1 cellular context compared by ENCODE assay signal in genomic region chr5:125657936-125658335, GRCh38.
TF ChIP-seq lines count a peak whose summit lies in the region.

No MANE protein-coding gene starts in this region.

TF ChIP-seq in HEK293, 187 proteins besides CTCF, POLR2A, EP300 and RAD21 (continued from another document and continues in another):
- TF ChIP-seq ZNF704 (tag by site-specific recombination; IDR thresholded peaks at IDR 0.05) = no peak
- TF ChIP-seq ZNF133 (tag by site-specific recombination; IDR thresholded peaks at IDR 0.05) = no peak
- no peak; the same call in 1 of the 2 replicates for TF ChIP-seq GLIS1 (tag by site-specific recombination; IDR thresholded peaks at IDR 0.05)
- TF ChIP-seq ZNF623 (tag by site-specific recombination; IDR thresholded peaks at IDR 0.05) = no peak
- TF ChIP-seq ZSCAN4 (tag by site-specific recombination; IDR thresholded peaks at IDR 0.05) = peak; percentile 33; the same call in 1 of the 2 replicates
- TF ChIP-seq ZNF596 (tag by site-specific recombination; IDR thresholded peaks at IDR 0.05) = peak; percentile 32; the same call in 1 of the 2 replicates
- no peak for TF ChIP-seq ZNF473 (tag by site-specific recombination; IDR thresholded peaks at IDR 0.05)
- no peak for TF ChIP-seq ZNF433 (tag by site-specific recombination; IDR thresholded peaks at IDR 0.05; ENCODE audit: low read depth)
- TF ChIP-seq ZNF391 (tag by site-specific recombination; IDR thresholded peaks at IDR 0.05; ENCODE audit: borderline replicate concordance, low read depth) = no peak
- TF ChIP-seq KLF7 (tag by site-specific recombination; IDR thresholded peaks at IDR 0.05; ENCODE audit: borderline replicate concordance) = no peak
- no peak for TF ChIP-seq ZNF830 (tag by site-specific recombination; IDR thresholded peaks at IDR 0.05; ENCODE audit: low read depth)
- TF ChIP-seq ZNF791 (tag by site-specific recombination; IDR thresholded peaks at IDR 0.05) = no peak
- no peak for TF ChIP-seq ZNF140 (tag by site-specific recombination; IDR thresholded peaks at IDR 0.05)
- TF ChIP-seq ZBTB48 (tag by site-specific recombination; IDR thresholded peaks at IDR 0.05) = no peak
- no peak for TF ChIP-seq ZNF248 (tag by site-specific recombination; IDR thresholded peaks at IDR 0.05)
- TF ChIP-seq ZNF747 (tag by site-specific recombination; IDR thresholded peaks at IDR 0.05) = no peak
- TF ChIP-seq ZNF580 (tag by site-specific recombination; IDR thresholded peaks at IDR 0.05) = peak; percentile 48; the same call in 1 of the 2 replicates
- TF ChIP-seq AEBP2 (tag by site-specific recombination; IDR thresholded peaks at IDR 0.05; ENCODE audit: borderline replicate concordance) = no peak
- no peak for TF ChIP-seq ZBTB20 (tag by site-specific recombination; IDR thresholded peaks at IDR 0.05)
- no peak for TF ChIP-seq ZNF645 (tag by site-specific recombination; IDR thresholded peaks at IDR 0.05)
- TF ChIP-seq PATZ1 (tag by site-specific recombination; IDR thresholded peaks at IDR 0.05) = peak; percentile 15; the same call in 1 of the 2 replicates
- TF ChIP-seq ZSCAN18 (tag by site-specific recombination; IDR thresholded peaks at IDR 0.05) = no peak
- peak; percentile 72; the same call in 1 of the 2 replicates for TF ChIP-seq ZNF76 (tag by site-specific recombination; IDR thresholded peaks at IDR 0.05; ENCODE audit: borderline replicate concordance, low read depth)
- TF ChIP-seq ZNF571 (tag by site-specific recombination; IDR thresholded peaks at IDR 0.05) = no peak
- TF ChIP-seq ZNF266 (tag by site-specific recombination; IDR thresholded peaks at IDR 0.05; ENCODE audit: low read depth) = no peak
- no peak; the same call in 1 of the 2 replicates for TF ChIP-seq GLI2 (tag by site-specific recombination; IDR thresholded peaks at IDR 0.05; ENCODE audit: borderline replicate concordance, low read depth)
- TF ChIP-seq MEIS1 (CRISPR knock-in tag; IDR thresholded peaks at IDR 0.05; ENCODE audit: borderline replicate concordance) = no peak
- no peak for TF ChIP-seq ZNF530 (tag by site-specific recombination; IDR thresholded peaks at IDR 0.05; ENCODE audit: low read depth)
- no peak for TF ChIP-seq MZF1 (tag by site-specific recombination; IDR thresholded peaks at IDR 0.05; ENCODE audit: borderline replicate concordance)
- no peak for TF ChIP-seq ZNF341 (tag by site-specific recombination; IDR thresholded peaks at IDR 0.05; ENCODE audit: low read depth)
- TF ChIP-seq ZNF169 (tag by site-specific recombination; IDR thresholded peaks at IDR 0.05) = no peak
- no peak for TF ChIP-seq ZNF692 (tag by site-specific recombination; IDR thresholded peaks at IDR 0.05)
- no peak for TF ChIP-seq ZNF48 (tag by site-specific recombination; IDR thresholded peaks at IDR 0.05)
- no peak for TF ChIP-seq ZSCAN16 (tag by site-specific recombination; IDR thresholded peaks at IDR 0.05)
- no peak for TF ChIP-seq ZNF274 (IDR thresholded peaks at IDR 0.05; ENCODE audit: low read length)
- TF ChIP-seq ZNF274 (tag by site-specific recombination; IDR thresholded peaks at IDR 0.05; ENCODE audit: borderline replicate concordance) = no peak
- TF ChIP-seq ZSCAN30 (tag by site-specific recombination; IDR thresholded peaks at IDR 0.05) = no peak
- no peak for TF ChIP-seq ZNF670 (tag by site-specific recombination; IDR thresholded peaks at IDR 0.05; ENCODE audit: low read depth)
- no peak for TF ChIP-seq ZNF510 (tag by site-specific recombination; IDR thresholded peaks at IDR 0.05; ENCODE audit: insufficient replicate concordance)
- no peak for TF ChIP-seq ZNF112 (tag by site-specific recombination; IDR thresholded peaks at IDR 0.05)
- no peak for TF ChIP-seq ZNF146 (tag by site-specific recombination; IDR thresholded peaks at IDR 0.05)
- no peak for TF ChIP-seq ZNF654 (tag by site-specific recombination; IDR thresholded peaks at IDR 0.05; ENCODE audit: low read depth)
- TF ChIP-seq ZNF335 (tag by site-specific recombination; conservative IDR thresholded peaks at IDR 0.05) = no peak
- peak; percentile 27; the same call in 1 of the 2 replicates for TF ChIP-seq SP7 (tag by site-specific recombination; IDR thresholded peaks at IDR 0.05)
- TF ChIP-seq ZNF701 (tag by site-specific recombination; IDR thresholded peaks at IDR 0.05) = no peak
- no peak for TF ChIP-seq SALL2 (tag by site-specific recombination; IDR thresholded peaks at IDR 0.05; ENCODE audit: borderline replicate concordance)
- no peak for TF ChIP-seq ZBTB8A (tag by site-specific recombination; IDR thresholded peaks at IDR 0.05)
- 0 out of 2 replicates have a peak, but pooled peaks have one; percentile 75 for TF ChIP-seq ZBTB1 (tag by site-specific recombination; IDR thresholded peaks at IDR 0.05)
- no peak for TF ChIP-seq ZNF600 (tag by site-specific recombination; IDR thresholded peaks at IDR 0.05)
- TF ChIP-seq ZNF114 (tag by site-specific recombination; IDR thresholded peaks at IDR 0.05) = no peak
- TF ChIP-seq ZNF544 (tag by site-specific recombination; IDR thresholded peaks at IDR 0.05) = no peak
- TF ChIP-seq EGR2 (tag by site-specific recombination; IDR thresholded peaks at IDR 0.05; ENCODE audit: low read depth) = no peak
- peak; percentile 38; the same call in 1 of the 2 replicates for TF ChIP-seq TRIM28 (IDR thresholded peaks at IDR 0.05; ENCODE audit: borderline replicate concordance, low read length)
- no peak for TF ChIP-seq ZNF555 (tag by site-specific recombination; conservative IDR thresholded peaks at IDR 0.05)
- no peak for TF ChIP-seq KLF16 (tag by site-specific recombination; IDR thresholded peaks at IDR 0.05)
- peak; percentile 94 for TF ChIP-seq ZBTB17 (tag by site-specific recombination; IDR thresholded peaks at IDR 0.05)
- no peak for TF ChIP-seq PRDM1 (tag by site-specific recombination; IDR thresholded peaks at IDR 0.05)
- no peak for TF ChIP-seq ZNF660 (tag by site-specific recombination; IDR thresholded peaks at IDR 0.05)
- no peak for TF ChIP-seq ZBTB26 (tag by site-specific recombination; optimal IDR thresholded peaks at IDR 0.05)
- no peak for TF ChIP-seq ZNF138 (tag by site-specific recombination; IDR thresholded peaks at IDR 0.05; ENCODE audit: borderline replicate concordance)
- no peak for TF ChIP-seq ZNF560 (tag by site-specific recombination; IDR thresholded peaks at IDR 0.05; ENCODE audit: borderline replicate concordance)
- TF ChIP-seq IKZF3 (tag by site-specific recombination; IDR thresholded peaks at IDR 0.05) = peak; percentile 86
- TF ChIP-seq KLF8 (tag by site-specific recombination; IDR thresholded peaks at IDR 0.05) = peak; percentile 37
- TF ChIP-seq ZNF626 (tag by site-specific recombination; IDR thresholded peaks at IDR 0.05) = no peak
- TF ChIP-seq ZNF416 (tag by site-specific recombination; IDR thresholded peaks at IDR 0.05) = no peak
- no peak for TF ChIP-seq KLF9 (tag by site-specific recombination; IDR thresholded peaks at IDR 0.05; ENCODE audit: low read depth)
- TF ChIP-seq ZBTB6 (tag by site-specific recombination; IDR thresholded peaks at IDR 0.05) = no peak
- no peak for TF ChIP-seq YY2 (tag by site-specific recombination; IDR thresholded peaks at IDR 0.05)
- TF ChIP-seq ZNF707 (tag by site-specific recombination; IDR thresholded peaks at IDR 0.05) = no peak
- TF ChIP-seq ZNF785 (tag by site-specific recombination; IDR thresholded peaks at IDR 0.05) = no peak
